ENCODE assay signal across 8 cellular contexts in genomic region chr1:179083031-179083345, GRCh38. TPM values are rescaled to one million over a fixed set of nuclear protein-coding genes. Genes with fewer than 3 reads are reported as not detected.
DNase-seq lines count a peak whose midpoint lies in the region; ATAC-seq and TF ChIP-seq lines count a peak whose summit lies in the region.

No MANE protein-coding gene starts in this region.

- in situ Hi-C loops in astrocyte of the spinal cord (cut with HindIII; ENCODE audit: low sequenced_read_pairs), result no loop called here

- WGBS in aorta, 2 donors, result 0 to 3% methylated on average over 3 of the region's 3 CpGs

- H3F3A ChIP-seq in MM.1S (ENCODE audit: insufficient read depth, low read length), result peaks cover 50% of the 10 kb centered on the region

- H3K9me2 ChIP-seq in MM.1S (replicated peaks; ENCODE audit: insufficient read depth, low read length), result no peaks in the 10 kb centered on the region

- peak overlapping the region; percentile 99 for H3K9ac ChIP-seq in MM.1S (ENCODE audit: low read length)

- no peak for TF ChIP-seq CTCF in MM.1S (IDR thresholded peaks at IDR 0.05; ENCODE audit: low read length)
- no peak for TF ChIP-seq CTCF in astrocyte of the spinal cord (IDR thresholded peaks at IDR 0.05; ENCODE audit: low read depth, low read length)
- no peak for TF ChIP-seq CTCF in lower lobe of right lung (IDR thresholded peaks at IDR 0.05)

- H3K27me3 ChIP-seq in MM.1S (replicated peaks; ENCODE audit: insufficient read depth, low read length) (no peaks in the 10 kb centered on the region), lower lobe of right lung (ENCODE audit: low read depth) (no peaks in the 10 kb centered on the region), aorta (ENCODE audit: control insufficient read depth in 1 of 2, insufficient read depth in 2 of 2, low read length in 1 of 2) (no peaks in the 10 kb centered on the region)

- intact Hi-C loops in lower lobe of right lung (cut with DNase I) (no loop called here), aorta (cut with DNase I) (loop anchor here (2.0 to 5.0 kb wide), 5 partner anchors 39 to 284 kb away; partner anchors contain the start of genes AXDND1 (in 1 of the 2) and SOAT1 (in 1 of the 2))

- H3K36me3 ChIP-seq in MM.1S (replicated peaks; ENCODE audit: insufficient read depth, low read length), result peaks cover 28% of the 10 kb centered on the region
- peaks cover 21% of the 10 kb centered on the region for H3K36me3 ChIP-seq in lower lobe of right lung
- no peaks in the 10 kb centered on the region for H3K36me3 ChIP-seq in aorta (ENCODE audit: control insufficient read depth in 1 of 2, insufficient read depth in 2 of 2, low read length in 1 of 2)

- H3K27ac ChIP-seq in MM.1S (ENCODE audit: low read length), result peak overlapping the region; percentile 93
- H3K27ac ChIP-seq in lower lobe of right lung, result peak overlapping the region; percentile 90
- H3K27ac ChIP-seq in aorta (ENCODE audit: low read depth in 1 of 2, low read length in 2 of 2), result no peak overlapping the region

- peaks cover 63% of the 10 kb centered on the region for H3K79me2 ChIP-seq in MM.1S (ENCODE audit: low read length)

- H3K4me3 ChIP-seq in MM.1S (ENCODE audit: low read length) (peak overlapping the region; percentile 99), astrocyte of the spinal cord (ENCODE audit: low read depth, low read length) (peak overlapping the region; percentile 81), lower lobe of right lung (peak overlapping the region; percentile 82), aorta (ENCODE audit: low read length in 2 of 2) (peak overlapping the region; percentile 44 to 80)

- DNase-seq in ELR (ENCODE audit: low read depth) (peak; percentile 61), MM.1S (peak; percentile 52), astrocyte of the spinal cord (ENCODE audit: low read depth, low spot score) (no peak), lower lobe of right lung (no peak), aorta (no peak), NCI-H446 treated with DMSO at 0.1 percent for 48 hours (lab: John Stamatoyannopoulos, UW) (no peak), GM19240 (ENCODE audit: insufficient read length, low spot score) (no peak)

- peak overlapping the region; percentile 20; the same call in 1 of the 2 replicates for H2AFZ ChIP-seq in MM.1S (ENCODE audit: low read length)

- no peak for ATAC-seq in lower lobe of right lung
- no peak for ATAC-seq in aorta (ENCODE audit: low FRiP score)
- ATAC-seq in HG02981 (IDR thresholded peaks at IDR 0.05; ENCODE audit: unreplicated experiment), result no peak

- H3K4me1 ChIP-seq in MM.1S (ENCODE audit: low read length), result peaks cover 50% of the 10 kb centered on the region
- peaks cover 30% of the 10 kb centered on the region for H3K4me1 ChIP-seq in lower lobe of right lung
- peaks cover 0 to 3% of the 10 kb centered on the region in 2 donors for H3K4me1 ChIP-seq in aorta (ENCODE audit: control insufficient read depth in 1 of 2, insufficient read depth in 2 of 2, low read length in 2 of 2)

- H4K20me1 ChIP-seq in MM.1S (ENCODE audit: insufficient read depth, low read length), result no peaks in the 10 kb centered on the region

- H3K9me3 ChIP-seq in MM.1S (replicated peaks; ENCODE audit: insufficient read depth, low read length) (no peaks in the 10 kb centered on the region), lower lobe of right lung (no peaks in the 10 kb centered on the region), aorta (ENCODE audit: control insufficient read depth, low read length) (no peaks in the 10 kb centered on the region)

- peak overlapping the region; percentile 99 for H3K4me2 ChIP-seq in MM.1S (ENCODE audit: low read depth, low read length)

RNA-seq across cellular contexts. Expression of gene TOR3A, which starts 1.1 kb away (rescaled TPM):
- total RNA-seq in lower lobe of right lung (24.3 TPM), aorta (10 to 100 TPM; 13.9 to 18.5 TPM)
- polyA plus RNA-seq in aorta, result 10 to 100 TPM in 1 of 2 donors, 1 to 10 TPM in 1; 7.3 to 23.4 TPM

RNA-seq across cellular contexts. Expression of gene FAM20B, which starts 57.3 kb away (rescaled TPM):
- total RNA-seq in lower lobe of right lung (38.2 TPM), aorta (10 to 100 TPM; 55.6 to 75.5 TPM)
- 10 to 100 TPM; 22.5 to 23.9 TPM for polyA plus RNA-seq in aorta

Comparison
In these comparisons a context has a peak if more than half of its experiments do, and no peak if none do; other contexts are left out.
1. DNase-seq: peak in ELR (single experiment) and MM.1S (single experiment); none in astrocyte of the spinal cord (single experiment), lower lobe of right lung (single experiment), aorta (0 of 2), NCI-H446 treated with DMSO at 0.1 percent for 48 hours (single experiment) and GM19240 (single experiment).
2. H3K27ac ChIP-seq: peak in MM.1S (single experiment) and lower lobe of right lung (single experiment); none in aorta (0 of 2).
3. Peak in every context shown above with its lines, with median percentiles within 50 percentile points of each other: H3K4me3 ChIP-seq.